17 cellular contexts compared by ENCODE assay signal in genomic region chr18:79750980-79751571, GRCh38. TPM values are rescaled to one million over a fixed set of nuclear protein-coding genes. Genes with fewer than 3 reads are reported as not detected.
A peak's percentile ranks its signal among the peaks of the same experiment; 100 is the strongest.
DNase-seq lines count a peak whose midpoint lies in the region; ATAC-seq and TF ChIP-seq lines count a peak whose summit lies in the region.
"Had no signal": no experiment of that assay in that cellular context is flagged by ENCODE, and none has a peak within 500 bp of the region (broad histone marks: within the 10 kb centered on the region; RNA-seq: fewer than 3 reads in every experiment).

No MANE protein-coding gene starts in this region.

- no peaks in the 10 kb centered on the region for H3K9me3 ChIP-seq in mucosa of descending colon
- no peaks in the 10 kb centered on the region for H3K9me3 ChIP-seq in suprapubic skin
- H3K9me3 ChIP-seq: SJCRH30 had no signal

- TF ChIP-seq EP300 in suprapubic skin (IDR thresholded peaks at IDR 0.05), result no peak

- H3K4me3 Mint-ChIP-seq in brain, result no peak overlapping the region
- H3K4me3 Mint-ChIP-seq: activated naive CD8-positive, alpha-beta T cell treated with anti-CD3 and anti-CD28 coated beads for 36 hours had no signal

- peaks cover 4% of the 10 kb centered on the region for H3K27me3 Mint-ChIP-seq in brain
- H3K27me3 Mint-ChIP-seq: activated naive CD8-positive, alpha-beta T cell treated with anti-CD3 and anti-CD28 coated beads for 36 hours had no signal

- TF ChIP-seq CTCF in brain (conservative IDR thresholded peaks at IDR 0.05) (no peak), mucosa of descending colon (IDR thresholded peaks at IDR 0.05) (no peak), suprapubic skin (IDR thresholded peaks at IDR 0.05) (no peak)

- H3K4me3 ChIP-seq in mucosa of descending colon (no peak overlapping the region), suprapubic skin (no peak overlapping the region)
- H3K4me3 ChIP-seq: SJCRH30 had no signal

- peaks cover 4% of the 10 kb centered on the region for H3K36me3 ChIP-seq in mucosa of descending colon (ENCODE audit: low read depth)
- H3K36me3 ChIP-seq in suprapubic skin, result peaks cover 55% of the 10 kb centered on the region
- H3K36me3 ChIP-seq: SJCRH30 had no signal

- 54% methylated on average over 13 of the region's 13 CpGs for WGBS in suprapubic skin

- peaks cover 22% of the 10 kb centered on the region for H3K4me1 Mint-ChIP-seq in brain
- H3K4me1 Mint-ChIP-seq: activated naive CD8-positive, alpha-beta T cell treated with anti-CD3 and anti-CD28 coated beads for 36 hours had no signal

- H3K36me3 Mint-ChIP-seq in brain, result peaks cover 46% of the 10 kb centered on the region

- peak overlapping the region in 4 of 5 experiments; percentile 25 to 80 (median 46) for H3K27ac Mint-ChIP-seq in brain
- H3K27ac Mint-ChIP-seq: activated naive CD8-positive, alpha-beta T cell treated with anti-CD3 and anti-CD28 coated beads for 36 hours had no signal

- H3K27me3 ChIP-seq in suprapubic skin, result no peaks in the 10 kb centered on the region
- H3K27me3 ChIP-seq: neutrophil, SJCRH30 had no signal

- DNase-seq in HT-29 (ENCODE audit: low spot score) (peak; percentile 15), mucosa of descending colon (peak; percentile 88 to 92 (median 91)), suprapubic skin (ENCODE audit: low spot score in 2 of 2) (peak; percentile 49 to 76), dermis blood vessel endothelial cell (no peak)
- no peak for DNase-seq in stimulated activated CD4-positive, alpha-beta T cell treated with anti-CD3 and anti-CD28 coated beads, Interleukin-12 subunit alpha, Interleukin-12 subunit beta, amount 100 ng/mL, for 4 hours
- DNase-seq in effector CD4-positive, alpha-beta T cell, result no peak
- DNase-seq: activated CD4-positive, alpha-beta T cell treated with anti-CD3 and anti-CD28 coated beads for 4 hours; activated naive CD8-positive, alpha-beta T cell treated with anti-CD3 and anti-CD28 coated beads for 36 hours; foreskin melanocyte; GOT3; Kasumi-1; mesendoderm; NCI-H226; SJCRH30; T-helper 9 cell had no signal

- no peak for TF ChIP-seq POLR2A in suprapubic skin (IDR thresholded peaks at IDR 0.05)

- peak; percentile 93 for ATAC-seq in mucosa of descending colon

- H3K9me3 Mint-ChIP-seq in brain, result no peaks in the 10 kb centered on the region

- H3K27ac ChIP-seq in suprapubic skin, result peak overlapping the region; percentile 24
- H3K27ac ChIP-seq: neutrophil, SJCRH30 had no signal

- H3K4me1 ChIP-seq in mucosa of descending colon (ENCODE audit: low read depth), result peaks cover 4% of the 10 kb centered on the region
- peaks cover 7% of the 10 kb centered on the region for H3K4me1 ChIP-seq in suprapubic skin
- H3K4me1 ChIP-seq: SJCRH30 had no signal

- intact Hi-C loops in mucosa of descending colon (cut with DNase I, micrococcal nuclease), result no loop called here

RNA-seq across cellular contexts. Expression of gene KCNG2, which starts 46.7 kb away (rescaled TPM):
- not detected in 2 replicates for total RNA-seq in HT-29 (2014; rRNA removed; shearing (Covaris generic))
- polyA plus RNA-seq in brain (ENCODE audit: insufficient read depth, low read depth, low replicate concordance), result 0.20 TPM
- total RNA-seq in mucosa of descending colon, result under 1 TPM in 1 of 3 donors, not detected in 2; 0.19 TPM
- not detected for total RNA-seq in suprapubic skin
- 0.51 and 0.93 TPM in 2 replicates for total RNA-seq in dermis blood vessel endothelial cell
- total RNA-seq: activated naive CD8-positive, alpha-beta T cell treated with anti-CD3 and anti-CD28 coated beads for 36 hours; SJCRH30 had no signal

Comparison
In these comparisons a context has a peak if more than half of its experiments do, and no peak if none do; other contexts are left out.
1. DNase-seq: peak in HT-29 (single experiment), mucosa of descending colon (3 of 3) and suprapubic skin (2 of 2); none in dermis blood vessel endothelial cell (single experiment), stimulated activated CD4-positive, alpha-beta T cell treated with anti-CD3 and anti-CD28 coated beads, Interleukin-12 subunit alpha, Interleukin-12 subunit beta, amount 100 ng/mL, for 4 hours (single experiment) and effector CD4-positive, alpha-beta T cell (single experiment).